ENCODE assay signal across 12 cellular contexts in the genomic region with DNA sequence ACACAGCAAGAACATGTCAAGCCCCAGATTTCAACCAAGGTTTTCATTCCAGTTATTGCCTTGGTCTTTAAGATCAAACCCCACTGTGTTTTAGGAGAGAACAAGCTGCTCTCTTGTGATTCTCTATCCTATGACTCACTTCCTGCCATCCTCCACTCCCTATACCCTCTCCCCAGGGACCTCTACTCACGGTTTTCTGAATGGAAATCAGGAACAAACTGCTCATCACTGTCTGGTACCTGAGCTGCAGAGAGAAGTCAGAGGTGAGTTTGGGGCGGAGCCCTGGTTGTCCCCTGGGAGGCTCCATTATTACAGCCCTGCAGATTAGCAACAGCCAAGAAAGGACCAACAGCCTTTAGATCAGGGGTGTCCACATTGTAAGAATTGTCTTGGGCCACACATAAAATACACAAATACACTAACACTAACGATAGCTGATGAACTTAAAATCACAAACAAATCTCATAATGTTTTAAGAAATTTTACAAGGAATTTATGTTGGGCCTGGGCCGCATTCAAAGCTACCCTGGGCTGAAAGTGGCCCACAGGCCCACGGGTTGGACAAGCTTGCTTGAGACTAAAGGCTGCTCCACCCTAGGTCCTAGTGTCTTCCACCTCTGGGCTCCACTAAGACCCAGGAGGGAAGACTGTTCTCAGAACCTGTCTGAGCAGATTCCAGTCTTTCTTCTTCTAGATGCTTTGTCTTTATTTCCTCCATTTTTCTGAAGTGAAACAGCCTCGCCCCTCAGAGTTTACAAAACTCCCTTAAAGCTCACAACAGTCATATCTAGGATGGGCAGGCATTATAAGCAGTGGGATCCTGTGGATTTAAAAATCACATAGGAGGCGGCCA. TPM values are rescaled to one million over a fixed set of nuclear protein-coding genes. Genes with fewer than 3 reads are reported as not detected.
DNase-seq lines count a peak whose midpoint lies in the region; ATAC-seq, FAIRE-seq and TF ChIP-seq lines count a peak whose summit lies in the region.
"Had no signal": no experiment of that assay in that cellular context is flagged by ENCODE, and none has a peak within 500 bp of the region (broad histone marks: within the 10 kb centered on the region; RNA-seq: fewer than 3 reads in every experiment).

No MANE protein-coding gene starts in this region.

- intact Hi-C loops in left ventricle myocardium superior (cut with micrococcal nuclease) = no loop called here

- POLR2A ChIA-PET in A549 (lab: Yijun Ruan, JAX) = interaction anchor here (1.7 kb wide), 1 partner anchor 10 kb away, joined by 4 read pairs; a partner anchor contains a TSS

- in situ Hi-C loops in GM23248 (cut with MboI) = no loop called here
- in situ Hi-C loops in SK-MEL-5 (cut with HindIII; ENCODE audit: low pct_unique_long_range_greater_than_20kb, low sequenced_read_pairs) = no loop called here

- no peaks in the 10 kb centered on the region for H3K9me2 ChIP-seq in GM23248 (ENCODE audit: insufficient read depth)

- no peak for TF ChIP-seq EP300 in A549 (IDR thresholded peaks at IDR 0.05)

- no peaks in the 10 kb centered on the region for H4K20me1 ChIP-seq in GM23248 (ENCODE audit: insufficient read depth)

- no peak for TF ChIP-seq CTCF in A549 (IDR thresholded peaks at IDR 0.05)

- CTCF ChIA-PET in A549 (lab: Yijun Ruan, JAX) = interaction anchor here (0.5 to 4.3 kb wide), 9 partner anchors 8 to 158 kb away, joined by 3 to 33 read pairs (median 5); a partner anchor contains a TSS

- no peaks in the 10 kb centered on the region for H3K79me2 ChIP-seq in GM23248 (ENCODE audit: insufficient read depth)

- H3K36me3 ChIP-seq in GM23248 (ENCODE audit: low read depth) = no peaks in the 10 kb centered on the region

- H3K27ac ChIP-seq in A549 (peak overlapping the region; percentile 29 to 59), GM23248 (no peak overlapping the region)

- peaks cover 4% of the 10 kb centered on the region; the same call in 1 of the 2 replicates for H3F3A ChIP-seq in GM23248 (ENCODE audit: insufficient read depth)

- FAIRE-seq in A549 (lab: Jason Lieb, UNC) = no peak
- FAIRE-seq: colon had no signal

- ATAC-seq in A549 (peak; percentile 26 to 44; a peak in 4 of 6 replicates), left ventricle myocardium superior (no peak), HG03457 (IDR thresholded peaks at IDR 0.05; ENCODE audit: unreplicated experiment) (no peak)

- H3K4me3 ChIP-seq in A549 = no peak overlapping the region
- no peak overlapping the region for H3K4me3 ChIP-seq in GM23248

- TF ChIP-seq POLR2A in A549 (IDR thresholded peaks at IDR 0.05; ENCODE audit: low read length) = no peak

- H3K4me1 ChIP-seq in A549 (peaks cover 30% of the 10 kb centered on the region), GM23248 (ENCODE audit: insufficient read depth) (peaks cover 14% of the 10 kb centered on the region)

- H3K9me3 ChIP-seq in A549 (no peaks in the 10 kb centered on the region), GM23248 (ENCODE audit: low read depth) (no peaks in the 10 kb centered on the region)

- TF ChIP-seq RAD21 in A549 (conservative IDR thresholded peaks at IDR 0.05 in 1 of 2, IDR thresholded peaks at IDR 0.05 in 1 of 2) = no peak

- H3K4me2 ChIP-seq in A549 = peak overlapping the region; percentile 48
- H3K4me2 ChIP-seq in GM23248 (ENCODE audit: unreplicated experiment) = peak overlapping the region; percentile 44

- DNase-seq in A549 (ENCODE audit: low read depth in 1 of 2, low spot score in 1 of 2) (no peak), GM23248 (peak; percentile 89), SK-MEL-5 (ENCODE audit: low read depth, low spot score) (peak; percentile 95), fibroblast of the conjunctiva (ENCODE audit: low read depth) (peak; percentile 81), left ventricle myocardium superior (no peak)
- no peak for DNase-seq in activated naive CD4-positive, alpha-beta T cell treated with anti-CD3 and anti-CD28 coated beads, Interleukin-2, amount 50 U/mL, for 16 hours
- no peak for DNase-seq in activated T-cell treated with anti-CD3 and anti-CD28 coated beads, Interleukin-2, amount 50 U/mL, for 1 hour
- DNase-seq: KG1, retina, SHP77 treated with DMSO at 0.1 percent for 48 hours had no signal

- WGBS in A549 (ENCODE audit: missing lambda C conversion rate) = 62% methylated on average over 7 of the region's 7 CpGs
- 83 to 85% methylated on average over 7 of the region's 7 CpGs for WGBS in GM23248 (ENCODE audit: low coverage in 1 of 2, low lambda C conversion rate in 2 of 2, missing lambda C conversion rate in 2 of 2), 2 experiments

- no peaks in the 10 kb centered on the region for H3K27me3 ChIP-seq in GM23248 (replicated peaks; ENCODE audit: insufficient read depth)

- peak overlapping the region; percentile 45; the same call in 1 of the 2 replicates for H2AFZ ChIP-seq in GM23248

- H3K9ac ChIP-seq in GM23248 = no peak overlapping the region

TF ChIP-seq in A549, 52 proteins besides CTCF, POLR2A, EP300 and RAD21:
- no peak for TF ChIP-seq HEYL (CRISPR knock-in tag; IDR thresholded peaks at IDR 0.05)
- TF ChIP-seq FOSL2 (IDR thresholded peaks at IDR 0.05) = no peak
- peak; percentile 44 for TF ChIP-seq FOSL2 (CRISPR knock-in tag; IDR thresholded peaks at IDR 0.05)

RNA-seq across cellular contexts. Expression of a gene that starts 9.7 kb away (rescaled TPM):
- polyA plus RNA-seq in A549 (2011; rRNA removed) (39.1 and 42.5 TPM in 2 replicates), A549 (2017; fragmentation: RNase III; extraction: RNeasy Plus Mini Kit Qiagen cat#74134 plus additional on column Dnase treatment) (14.0 to 21.4 TPM (median 18.5 TPM) in 3 replicates), GM23248 (2016; fragmentation: Nextera tagmentation; extraction: Ambion mirVana) (2.6 and 2.8 TPM in 2 replicates)
- polyA plus RNA-seq in A549 (2012; cell fraction: cytosol; rRNA removed) = 26.5 and 33.2 TPM in 2 replicates
- polyA plus RNA-seq in A549 (2012; cell fraction: nucleus; rRNA removed) = 47.6 and 48.2 TPM in 2 replicates
- 30.1 and 43.0 TPM in 2 replicates for polyA minus RNA-seq in A549 (2011; rRNA and poly(A)+ RNA removed)
- total RNA-seq in GM23248 (2014; rRNA removed; shearing (Covaris generic)) = 2.1 and 3.5 TPM in 2 replicates
- 154 and 164 TPM in 2 replicates for total RNA-seq in SK-MEL-5 (2014; rRNA removed; shearing (Covaris generic))
- polyA plus RNA-seq in SK-MEL-5 (2015; cell fraction: cytosol; rRNA removed) = 199 and 243 TPM in 2 replicates
- polyA plus RNA-seq in SK-MEL-5 (2015; cell fraction: nucleus; rRNA removed) = 215 and 216 TPM in 2 replicates
- 0.37 TPM for total RNA-seq in left ventricle myocardium superior

RNA-seq across cellular contexts. Expression of a gene that starts 52.7 kb away (rescaled TPM):
- 66.0 and 70.4 TPM in 2 replicates for polyA plus RNA-seq in A549 (2011; rRNA removed)
- 31.6 and 32.6 TPM in 2 replicates for polyA plus RNA-seq in A549 (2012; cell fraction: cytosol; rRNA removed)
- 43.4 and 61.7 TPM in 2 replicates for polyA plus RNA-seq in A549 (2012; cell fraction: nucleus; rRNA removed)
- polyA plus RNA-seq in A549 (2017; fragmentation: RNase III; extraction: RNeasy Plus Mini Kit Qiagen cat#74134 plus additional on column Dnase treatment) = 32.0 to 33.9 TPM (median 33.2 TPM) in 3 replicates
- 94.3 and 110 TPM in 2 replicates for polyA minus RNA-seq in A549 (2011; rRNA and poly(A)+ RNA removed)
- 27.3 and 33.1 TPM in 2 replicates for total RNA-seq in GM23248 (2014; rRNA removed; shearing (Covaris generic))
- polyA plus RNA-seq in GM23248 (2016; fragmentation: Nextera tagmentation; extraction: Ambion mirVana) = 34.4 and 39.0 TPM in 2 replicates
- 41.7 and 46.3 TPM in 2 replicates for total RNA-seq in SK-MEL-5 (2014; rRNA removed; shearing (Covaris generic))
- polyA plus RNA-seq in SK-MEL-5 (2015; cell fraction: cytosol; rRNA removed) = 30.5 and 35.1 TPM in 2 replicates
- 19.6 and 29.9 TPM in 2 replicates for polyA plus RNA-seq in SK-MEL-5 (2015; cell fraction: nucleus; rRNA removed)
- 29.7 TPM for total RNA-seq in left ventricle myocardium superior

Comparison
In these comparisons a context has a peak if more than half of its experiments do, and no peak if none do; other contexts are left out.
1. ATAC-seq: peak in A549 (2 of 2); none in left ventricle myocardium superior (single experiment) and HG03457 (single experiment).
2. DNase-seq: peak in GM23248 (single experiment), SK-MEL-5 (single experiment) and fibroblast of the conjunctiva (single experiment); none in A549 (0 of 2), left ventricle myocardium superior (single experiment), activated naive CD4-positive, alpha-beta T cell treated with anti-CD3 and anti-CD28 coated beads, Interleukin-2, amount 50 U/mL, for 16 hours (single experiment) and activated T-cell treated with anti-CD3 and anti-CD28 coated beads, Interleukin-2, amount 50 U/mL, for 1 hour (single experiment).
3. RNA of a gene that starts 9.7 kb away (total RNA-seq): 154 to 164 TPM in SK-MEL-5; 2.1 to 3.5 TPM in GM23248 and 0.37 TPM in left ventricle myocardium superior (single experiment); every median in the first group is over 10 times any median in the second.